ENCODE assay signal across 1 cellular context in the genomic region with DNA sequence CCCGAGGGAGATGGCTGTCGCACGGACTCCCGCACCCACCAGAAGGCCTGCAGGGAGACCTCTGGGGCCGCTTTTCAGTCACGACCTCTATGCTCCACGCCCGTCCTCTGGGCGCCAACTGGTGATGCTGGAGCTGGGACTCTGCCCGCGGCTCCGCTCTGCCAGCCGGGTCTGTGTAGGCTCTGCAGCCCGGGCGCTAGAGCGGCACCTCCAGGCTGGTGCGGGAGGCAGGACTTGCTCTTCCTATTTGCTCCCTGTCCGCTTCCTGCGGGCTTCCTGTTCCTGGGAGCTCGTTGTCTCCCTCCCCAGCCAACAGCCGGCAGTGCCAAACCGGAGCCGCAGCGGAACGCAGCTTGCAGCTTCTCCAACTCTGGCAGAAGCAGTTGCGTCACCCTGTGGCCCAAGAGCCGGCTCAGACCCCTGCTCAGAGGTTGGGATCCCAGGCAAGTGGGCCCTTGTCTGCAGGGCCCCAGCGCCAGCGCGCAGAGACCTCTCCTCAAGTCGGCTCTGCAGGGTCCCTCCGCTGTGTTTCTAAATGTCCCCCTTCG.
A peak's percentile ranks its signal among the peaks of the same experiment; 100 is the strongest.
TF ChIP-seq lines count a peak whose summit lies in the region.

No MANE protein-coding gene starts in this region.

TF ChIP-seq in K562, 482 proteins besides CTCF, POLR2A, EP300 and RAD21 (continues in another document):
- TF ChIP-seq, protein P1, sequence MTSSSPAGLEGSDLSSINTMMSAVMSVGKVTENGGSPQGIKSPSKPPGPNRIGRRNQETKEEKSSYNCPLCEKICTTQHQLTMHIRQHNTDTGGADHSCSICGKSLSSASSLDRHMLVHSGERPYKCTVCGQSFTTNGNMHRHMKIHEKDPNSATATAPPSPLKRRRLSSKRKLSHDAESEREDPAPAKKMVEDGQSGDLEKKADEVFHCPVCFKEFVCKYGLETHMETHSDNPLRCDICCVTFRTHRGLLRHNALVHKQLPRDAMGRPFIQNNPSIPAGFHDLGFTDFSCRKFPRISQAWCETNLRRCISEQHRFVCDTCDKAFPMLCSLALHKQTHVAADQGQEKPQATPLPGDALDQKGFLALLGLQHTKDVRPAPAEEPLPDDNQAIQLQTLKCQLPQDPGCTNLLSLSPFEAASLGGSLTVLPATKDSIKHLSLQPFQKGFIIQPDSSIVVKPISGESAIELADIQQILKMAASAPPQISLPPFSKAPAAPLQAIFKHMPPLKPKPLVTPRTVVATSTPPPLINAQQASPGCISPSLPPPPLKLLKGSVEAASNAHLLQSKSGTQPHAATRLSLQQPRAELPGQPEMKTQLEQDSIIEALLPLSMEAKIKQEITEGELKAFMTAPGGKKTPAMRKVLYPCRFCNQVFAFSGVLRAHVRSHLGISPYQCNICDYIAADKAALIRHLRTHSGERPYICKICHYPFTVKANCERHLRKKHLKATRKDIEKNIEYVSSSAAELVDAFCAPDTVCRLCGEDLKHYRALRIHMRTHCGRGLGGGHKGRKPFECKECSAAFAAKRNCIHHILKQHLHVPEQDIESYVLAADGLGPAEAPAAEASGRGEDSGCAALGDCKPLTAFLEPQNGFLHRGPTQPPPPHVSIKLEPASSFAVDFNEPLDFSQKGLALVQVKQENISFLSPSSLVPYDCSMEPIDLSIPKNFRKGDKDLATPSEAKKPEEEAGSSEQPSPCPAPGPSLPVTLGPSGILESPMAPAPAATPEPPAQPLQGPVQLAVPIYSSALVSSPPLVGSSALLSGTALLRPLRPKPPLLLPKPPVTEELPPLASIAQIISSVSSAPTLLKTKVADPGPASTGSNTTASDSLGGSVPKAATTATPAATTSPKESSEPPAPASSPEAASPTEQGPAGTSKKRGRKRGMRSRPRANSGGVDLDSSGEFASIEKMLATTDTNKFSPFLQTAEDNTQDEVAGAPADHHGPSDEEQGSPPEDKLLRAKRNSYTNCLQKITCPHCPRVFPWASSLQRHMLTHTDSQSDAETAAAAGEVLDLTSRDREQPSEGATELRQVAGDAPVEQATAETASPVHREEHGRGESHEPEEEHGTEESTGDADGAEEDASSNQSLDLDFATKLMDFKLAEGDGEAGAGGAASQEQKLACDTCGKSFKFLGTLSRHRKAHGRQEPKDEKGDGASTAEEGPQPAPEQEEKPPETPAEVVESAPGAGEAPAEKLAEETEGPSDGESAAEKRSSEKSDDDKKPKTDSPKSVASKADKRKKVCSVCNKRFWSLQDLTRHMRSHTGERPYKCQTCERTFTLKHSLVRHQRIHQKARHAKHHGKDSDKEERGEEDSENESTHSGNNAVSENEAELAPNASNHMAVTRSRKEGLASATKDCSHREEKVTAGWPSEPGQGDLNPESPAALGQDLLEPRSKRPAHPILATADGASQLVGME (CRISPR knock-in tag; IDR thresholded peaks at IDR 0.05) = no peak
- TF ChIP-seq ETV5 (CRISPR knock-in tag; IDR thresholded peaks at IDR 0.05; ENCODE audit: low read depth) (no peak), NELFE (IDR thresholded peaks at IDR 0.05; ENCODE audit: insufficient read depth, insufficient read length) (no peak), PURB (CRISPR knock-in tag; IDR thresholded peaks at IDR 0.05; ENCODE audit: low read depth) (no peak), CREBBP (IDR thresholded peaks at IDR 0.05; ENCODE audit: low read depth, low read length) (no peak), FOS (IDR thresholded peaks at IDR 0.05; ENCODE audit: extremely low read depth, insufficient read length) (no peak), ELF4 (CRISPR knock-in tag; IDR thresholded peaks at IDR 0.05) (no peak), NR2F6 (CRISPR knock-in tag; IDR thresholded peaks at IDR 0.05) (no peak), TGIF2 (CRISPR knock-in tag; IDR thresholded peaks at IDR 0.05) (no peak), ZNF174 (CRISPR knock-in tag; IDR thresholded peaks at IDR 0.05) (no peak), NRF1 (conservative IDR thresholded peaks at IDR 0.05 in 1 of 2, IDR thresholded peaks at IDR 0.05 in 1 of 2) (no peak), PCBP2 (IDR thresholded peaks at IDR 0.05; ENCODE audit: low read depth, low read length, poor library complexity, severe bottlenecking) (no peak), ZNF217 (CRISPR knock-in tag; IDR thresholded peaks at IDR 0.05) (no peak), ETV1 (tag; conservative IDR thresholded peaks at IDR 0.05; ENCODE audit: low read depth) (0 out of 2 replicates have a peak, but pooled peaks have one; percentile 16), CBFA2T3 (IDR thresholded peaks at IDR 0.05) (no peak), JUN (IDR thresholded peaks at IDR 0.05; ENCODE audit: borderline replicate concordance, low read depth, low read length) (no peak), JUN (CRISPR knock-in tag; IDR thresholded peaks at IDR 0.05; ENCODE audit: borderline replicate concordance) (no peak), ZNF436 (CRISPR knock-in tag; IDR thresholded peaks at IDR 0.05) (no peak), CEBPG (CRISPR knock-in tag; IDR thresholded peaks at IDR 0.05) (no peak), CEBPG (tag; conservative IDR thresholded peaks at IDR 0.05 in 1 of 2, IDR thresholded peaks at IDR 0.05 in 1 of 2) (peak; percentile 45 to 74; a peak in 3 of 4 replicates), RBFOX2 (IDR thresholded peaks at IDR 0.05; ENCODE audit: low read depth, low read length) (peak; percentile 32; the same call in 1 of the 2 replicates), CREM (IDR thresholded peaks at IDR 0.05; ENCODE audit: low read depth) (no peak), FUS (optimal IDR thresholded peaks at IDR 0.05; ENCODE audit: low read depth, low read length) (no peak), YY1 (IDR thresholded peaks at IDR 0.05; ENCODE audit: borderline replicate concordance in 1 of 3, control insufficient read depth in 1 of 3, extremely low read depth in 1 of 3, insufficient read depth in 3 of 3, insufficient read length in 1 of 3, insufficient replicate concordance in 2 of 3, low read depth in 1 of 3, low read length in 2 of 3) (no peak), ZNF121 (CRISPR knock-in tag; conservative IDR thresholded peaks at IDR 0.05) (no peak)
- TF ChIP-seq, protein P2, sequence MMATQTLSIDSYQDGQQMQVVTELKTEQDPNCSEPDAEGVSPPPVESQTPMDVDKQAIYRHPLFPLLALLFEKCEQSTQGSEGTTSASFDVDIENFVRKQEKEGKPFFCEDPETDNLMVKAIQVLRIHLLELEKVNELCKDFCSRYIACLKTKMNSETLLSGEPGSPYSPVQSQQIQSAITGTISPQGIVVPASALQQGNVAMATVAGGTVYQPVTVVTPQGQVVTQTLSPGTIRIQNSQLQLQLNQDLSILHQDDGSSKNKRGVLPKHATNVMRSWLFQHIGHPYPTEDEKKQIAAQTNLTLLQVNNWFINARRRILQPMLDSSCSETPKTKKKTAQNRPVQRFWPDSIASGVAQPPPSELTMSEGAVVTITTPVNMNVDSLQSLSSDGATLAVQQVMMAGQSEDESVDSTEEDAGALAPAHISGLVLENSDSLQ (IDR thresholded peaks at IDR 0.05) = no peak
- TF ChIP-seq, protein P3, sequence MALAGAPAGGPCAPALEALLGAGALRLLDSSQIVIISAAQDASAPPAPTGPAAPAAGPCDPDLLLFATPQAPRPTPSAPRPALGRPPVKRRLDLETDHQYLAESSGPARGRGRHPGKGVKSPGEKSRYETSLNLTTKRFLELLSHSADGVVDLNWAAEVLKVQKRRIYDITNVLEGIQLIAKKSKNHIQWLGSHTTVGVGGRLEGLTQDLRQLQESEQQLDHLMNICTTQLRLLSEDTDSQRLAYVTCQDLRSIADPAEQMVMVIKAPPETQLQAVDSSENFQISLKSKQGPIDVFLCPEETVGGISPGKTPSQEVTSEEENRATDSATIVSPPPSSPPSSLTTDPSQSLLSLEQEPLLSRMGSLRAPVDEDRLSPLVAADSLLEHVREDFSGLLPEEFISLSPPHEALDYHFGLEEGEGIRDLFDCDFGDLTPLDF (CRISPR knock-in tag; IDR thresholded peaks at IDR 0.05) = no peak
- TF ChIP-seq, protein P4, sequence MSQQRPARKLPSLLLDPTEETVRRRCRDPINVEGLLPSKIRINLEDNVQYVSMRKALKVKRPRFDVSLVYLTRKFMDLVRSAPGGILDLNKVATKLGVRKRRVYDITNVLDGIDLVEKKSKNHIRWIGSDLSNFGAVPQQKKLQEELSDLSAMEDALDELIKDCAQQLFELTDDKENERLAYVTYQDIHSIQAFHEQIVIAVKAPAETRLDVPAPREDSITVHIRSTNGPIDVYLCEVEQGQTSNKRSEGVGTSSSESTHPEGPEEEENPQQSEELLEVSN (IDR thresholded peaks at IDR 0.05; ENCODE audit: borderline replicate concordance in 1 of 2, extremely low read depth in 1 of 2, insufficient read depth in 1 of 2, insufficient read length in 1 of 2, low read depth in 1 of 2, low read length in 1 of 2, poor library complexity in 1 of 2, severe bottlenecking in 1 of 2) = no peak
- TF ChIP-seq, protein P5, sequence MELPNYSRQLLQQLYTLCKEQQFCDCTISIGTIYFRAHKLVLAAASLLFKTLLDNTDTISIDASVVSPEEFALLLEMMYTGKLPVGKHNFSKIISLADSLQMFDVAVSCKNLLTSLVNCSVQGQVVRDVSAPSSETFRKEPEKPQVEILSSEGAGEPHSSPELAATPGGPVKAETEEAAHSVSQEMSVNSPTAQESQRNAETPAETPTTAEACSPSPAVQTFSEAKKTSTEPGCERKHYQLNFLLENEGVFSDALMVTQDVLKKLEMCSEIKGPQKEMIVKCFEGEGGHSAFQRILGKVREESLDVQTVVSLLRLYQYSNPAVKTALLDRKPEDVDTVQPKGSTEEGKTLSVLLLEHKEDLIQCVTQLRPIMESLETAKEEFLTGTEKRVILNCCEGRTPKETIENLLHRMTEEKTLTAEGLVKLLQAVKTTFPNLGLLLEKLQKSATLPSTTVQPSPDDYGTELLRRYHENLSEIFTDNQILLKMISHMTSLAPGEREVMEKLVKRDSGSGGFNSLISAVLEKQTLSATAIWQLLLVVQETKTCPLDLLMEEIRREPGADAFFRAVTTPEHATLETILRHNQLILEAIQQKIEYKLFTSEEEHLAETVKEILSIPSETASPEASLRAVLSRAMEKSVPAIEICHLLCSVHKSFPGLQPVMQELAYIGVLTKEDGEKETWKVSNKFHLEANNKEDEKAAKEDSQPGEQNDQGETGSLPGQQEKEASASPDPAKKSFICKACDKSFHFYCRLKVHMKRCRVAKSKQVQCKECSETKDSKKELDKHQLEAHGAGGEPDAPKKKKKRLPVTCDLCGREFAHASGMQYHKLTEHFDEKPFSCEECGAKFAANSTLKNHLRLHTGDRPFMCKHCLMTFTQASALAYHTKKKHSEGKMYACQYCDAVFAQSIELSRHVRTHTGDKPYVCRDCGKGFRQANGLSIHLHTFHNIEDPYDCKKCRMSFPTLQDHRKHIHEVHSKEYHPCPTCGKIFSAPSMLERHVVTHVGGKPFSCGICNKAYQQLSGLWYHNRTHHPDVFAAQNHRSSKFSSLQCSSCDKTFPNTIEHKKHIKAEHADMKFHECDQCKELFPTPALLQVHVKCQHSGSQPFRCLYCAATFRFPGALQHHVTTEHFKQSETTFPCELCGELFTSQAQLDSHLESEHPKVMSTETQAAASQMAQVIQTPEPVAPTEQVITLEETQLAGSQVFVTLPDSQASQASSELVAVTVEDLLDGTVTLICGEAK (IDR thresholded peaks at IDR 0.05) = 0 out of 2 replicates have a peak, but pooled peaks have one; percentile 21
- TF ChIP-seq, protein P5 (CRISPR knock-in tag; IDR thresholded peaks at IDR 0.05) = no peak
- TF ChIP-seq, protein P6, sequence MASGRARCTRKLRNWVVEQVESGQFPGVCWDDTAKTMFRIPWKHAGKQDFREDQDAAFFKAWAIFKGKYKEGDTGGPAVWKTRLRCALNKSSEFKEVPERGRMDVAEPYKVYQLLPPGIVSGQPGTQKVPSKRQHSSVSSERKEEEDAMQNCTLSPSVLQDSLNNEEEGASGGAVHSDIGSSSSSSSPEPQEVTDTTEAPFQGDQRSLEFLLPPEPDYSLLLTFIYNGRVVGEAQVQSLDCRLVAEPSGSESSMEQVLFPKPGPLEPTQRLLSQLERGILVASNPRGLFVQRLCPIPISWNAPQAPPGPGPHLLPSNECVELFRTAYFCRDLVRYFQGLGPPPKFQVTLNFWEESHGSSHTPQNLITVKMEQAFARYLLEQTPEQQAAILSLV (tag; IDR thresholded peaks at IDR 0.05) = no peak
- TF ChIP-seq, protein P7, sequence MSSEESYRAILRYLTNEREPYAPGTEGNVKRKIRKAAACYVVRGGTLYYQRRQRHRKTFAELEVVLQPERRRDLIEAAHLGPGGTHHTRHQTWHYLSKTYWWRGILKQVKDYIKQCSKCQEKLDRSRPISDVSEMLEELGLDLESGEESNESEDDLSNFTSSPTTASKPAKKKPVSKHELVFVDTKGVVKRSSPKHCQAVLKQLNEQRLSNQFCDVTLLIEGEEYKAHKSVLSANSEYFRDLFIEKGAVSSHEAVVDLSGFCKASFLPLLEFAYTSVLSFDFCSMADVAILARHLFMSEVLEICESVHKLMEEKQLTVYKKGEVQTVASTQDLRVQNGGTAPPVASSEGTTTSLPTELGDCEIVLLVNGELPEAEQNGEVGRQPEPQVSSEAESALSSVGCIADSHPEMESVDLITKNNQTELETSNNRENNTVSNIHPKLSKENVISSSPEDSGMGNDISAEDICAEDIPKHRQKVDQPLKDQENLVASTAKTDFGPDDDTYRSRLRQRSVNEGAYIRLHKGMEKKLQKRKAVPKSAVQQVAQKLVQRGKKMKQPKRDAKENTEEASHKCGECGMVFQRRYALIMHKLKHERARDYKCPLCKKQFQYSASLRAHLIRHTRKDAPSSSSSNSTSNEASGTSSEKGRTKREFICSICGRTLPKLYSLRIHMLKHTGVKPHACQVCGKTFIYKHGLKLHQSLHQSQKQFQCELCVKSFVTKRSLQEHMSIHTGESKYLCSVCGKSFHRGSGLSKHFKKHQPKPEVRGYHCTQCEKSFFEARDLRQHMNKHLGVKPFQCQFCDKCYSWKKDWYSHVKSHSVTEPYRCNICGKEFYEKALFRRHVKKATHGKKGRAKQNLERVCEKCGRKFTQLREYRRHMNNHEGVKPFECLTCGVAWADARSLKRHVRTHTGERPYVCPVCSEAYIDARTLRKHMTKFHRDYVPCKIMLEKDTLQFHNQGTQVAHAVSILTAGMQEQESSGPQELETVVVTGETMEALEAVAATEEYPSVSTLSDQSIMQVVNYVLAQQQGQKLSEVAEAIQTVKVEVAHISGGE (CRISPR knock-in tag; IDR thresholded peaks at IDR 0.05) = peak in 1 of 3 experiments; percentile 37; a peak in 1 of 6 replicates
